1 cellular context compared by ENCODE assay signal in the genomic region with DNA sequence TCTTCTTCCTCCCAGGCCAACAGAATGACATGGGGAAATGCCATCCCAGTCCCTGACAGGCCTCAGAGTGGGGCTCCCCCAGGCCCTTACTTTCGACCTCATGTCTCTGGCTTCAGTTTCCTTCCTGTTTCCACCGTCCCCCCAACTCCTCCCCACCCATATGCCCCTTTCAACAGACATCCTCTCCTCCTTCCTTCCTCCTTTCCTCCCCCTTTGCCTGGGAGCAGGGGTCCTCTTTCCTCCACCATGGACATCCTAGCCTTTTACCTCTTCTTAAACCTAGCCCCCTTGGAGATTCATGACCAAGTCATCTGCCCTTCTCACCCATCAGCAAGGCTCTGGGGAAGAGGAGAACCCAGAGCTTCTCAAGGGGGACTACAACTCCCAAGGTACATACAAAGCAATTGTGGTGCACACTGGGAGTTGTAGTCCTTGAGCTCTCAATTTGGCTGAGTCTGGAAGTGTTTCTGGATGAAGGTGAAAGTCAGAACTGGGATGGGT.
A peak's percentile ranks its signal among the peaks of the same experiment; 100 is the strongest.
TF ChIP-seq lines count a peak whose summit lies in the region.

No MANE protein-coding gene starts in this region.

TF ChIP-seq in GM12878, 131 proteins besides CTCF, POLR2A, EP300 and RAD21 (continued from another document):
- TF ChIP-seq, protein P1, sequence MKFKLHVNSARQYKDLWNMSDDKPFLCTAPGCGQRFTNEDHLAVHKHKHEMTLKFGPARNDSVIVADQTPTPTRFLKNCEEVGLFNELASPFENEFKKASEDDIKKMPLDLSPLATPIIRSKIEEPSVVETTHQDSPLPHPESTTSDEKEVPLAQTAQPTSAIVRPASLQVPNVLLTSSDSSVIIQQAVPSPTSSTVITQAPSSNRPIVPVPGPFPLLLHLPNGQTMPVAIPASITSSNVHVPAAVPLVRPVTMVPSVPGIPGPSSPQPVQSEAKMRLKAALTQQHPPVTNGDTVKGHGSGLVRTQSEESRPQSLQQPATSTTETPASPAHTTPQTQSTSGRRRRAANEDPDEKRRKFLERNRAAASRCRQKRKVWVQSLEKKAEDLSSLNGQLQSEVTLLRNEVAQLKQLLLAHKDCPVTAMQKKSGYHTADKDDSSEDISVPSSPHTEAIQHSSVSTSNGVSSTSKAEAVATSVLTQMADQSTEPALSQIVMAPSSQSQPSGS (IDR thresholded peaks at IDR 0.05; ENCODE audit: low read length), result no peak
- peak in 1 of 2 experiments; percentile 80; a peak in 2 of 4 replicates for TF ChIP-seq ETV6 (conservative IDR thresholded peaks at IDR 0.05 in 1 of 2, IDR thresholded peaks at IDR 0.05 in 1 of 2; ENCODE audit: borderline replicate concordance in 1 of 2, low read depth in 1 of 2)
